14 cellular contexts compared by ENCODE assay signal in the genomic region with DNA sequence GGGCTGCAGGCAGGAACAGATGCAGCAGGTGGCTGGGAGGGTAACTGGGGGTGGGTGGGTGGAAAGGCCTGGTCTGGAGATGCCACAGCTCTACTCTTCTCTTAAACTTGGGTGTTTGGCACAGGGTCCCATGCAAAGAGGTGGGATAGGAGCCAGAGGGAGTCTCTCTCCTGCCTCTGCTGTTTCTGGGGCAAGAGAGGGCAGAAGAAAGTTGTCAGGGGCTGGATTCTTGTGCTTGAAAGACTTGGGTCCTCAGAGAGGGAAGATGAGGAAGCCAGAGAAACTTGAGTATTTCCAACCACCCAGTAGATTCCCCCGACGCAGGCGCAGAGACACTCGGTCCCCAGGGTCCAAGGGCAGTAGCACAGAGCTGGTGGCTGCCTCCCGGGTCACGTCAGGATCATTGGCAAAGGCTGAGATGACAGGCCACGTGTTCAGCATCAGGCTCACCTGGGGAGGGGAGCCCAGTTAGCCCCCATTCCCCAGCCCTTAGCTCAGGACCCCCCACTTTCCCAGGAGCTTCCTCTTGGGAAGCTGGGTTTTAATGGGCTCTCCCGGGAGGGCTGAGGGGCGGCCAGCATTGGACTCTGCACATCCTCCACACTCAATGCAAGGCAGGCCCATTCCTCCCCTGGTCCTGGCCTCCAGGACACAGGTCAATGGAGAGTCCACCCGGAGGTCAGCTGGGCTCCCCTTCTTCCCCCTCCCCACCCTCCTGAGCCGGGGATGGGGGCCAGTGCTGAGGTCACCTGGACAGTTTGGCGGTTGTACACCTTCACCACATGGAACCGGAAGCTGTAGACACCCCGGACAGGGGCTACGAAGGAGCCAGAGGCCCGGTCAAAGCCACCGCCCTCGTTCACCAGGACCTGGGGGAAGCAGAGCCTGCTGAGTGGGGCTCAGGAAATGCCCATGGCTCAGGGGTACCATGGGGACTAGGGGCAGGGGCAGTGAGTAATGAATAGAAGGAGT. TPM values are rescaled to one million over a fixed set of nuclear protein-coding genes. Genes with fewer than 3 reads are reported as not detected.
DNase-seq lines count a peak whose midpoint lies in the region; ATAC-seq, FAIRE-seq and TF ChIP-seq lines count a peak whose summit lies in the region.
"Had no signal": no experiment of that assay in that cellular context is flagged by ENCODE, and none has a peak within 500 bp of the region (broad histone marks: within the 10 kb centered on the region; RNA-seq: fewer than 3 reads in every experiment).

No MANE protein-coding gene starts in this region.

- H3K36me3 ChIP-seq in RWPE2 (ENCODE audit: low read depth) (peaks cover 17% of the 10 kb centered on the region), hepatocyte (replicated peaks; ENCODE audit: insufficient read depth, low read depth) (no peaks in the 10 kb centered on the region), pancreas (no peaks in the 10 kb centered on the region), WERI-Rb-1 (peaks cover 15% of the 10 kb centered on the region)
- peaks cover 14% of the 10 kb centered on the region for H3K36me3 ChIP-seq in effector memory CD4-positive, alpha-beta T cell (ENCODE audit: control insufficient read depth, insufficient read depth, low read length)
- H3K36me3 ChIP-seq: breast epithelium had no signal

- peaks cover 34% of the 10 kb centered on the region for H3K36me3 Mint-ChIP-seq in Calu3 (ENCODE audit: insufficient read depth, unreplicated experiment)

- ATAC-seq in RWPE2 (ENCODE audit: low read depth) (no peak), pancreas (no peak), GM18498 (IDR thresholded peaks at IDR 0.05; ENCODE audit: unreplicated experiment) (no peak)
- ATAC-seq: Panc1 had no signal

- H3K4me1 Mint-ChIP-seq in Calu3 (ENCODE audit: low read depth, unreplicated experiment): peaks cover 44% of the 10 kb centered on the region

- FAIRE-seq in pancreas (lab: Jason Lieb, UNC): no peak

- intact Hi-C loops in Calu3 (cut with micrococcal nuclease; ENCODE audit: unreplicated experiment) (no loop called here), pancreas (cut with DNase I) (no loop called here)

- H3K27ac Mint-ChIP-seq in Calu3 (ENCODE audit: unreplicated experiment): peak overlapping the region; percentile 22

- H3K4me3 ChIP-seq in RWPE2 (ENCODE audit: severe bottlenecking): no peak overlapping the region
- H3K4me3 ChIP-seq in hepatocyte: no peak overlapping the region
- no peak overlapping the region for H3K4me3 ChIP-seq in pancreas
- no peak overlapping the region for H3K4me3 ChIP-seq in effector memory CD4-positive, alpha-beta T cell (ENCODE audit: insufficient read depth, low read depth, low read length, poor library complexity, severe bottlenecking)
- H3K4me3 ChIP-seq in WERI-Rb-1 (ENCODE audit: low read depth, low read length): no peak overlapping the region
- H3K4me3 ChIP-seq: breast epithelium, testis had no signal

- no peaks in the 10 kb centered on the region for H3K9me3 ChIP-seq in RWPE2 (ENCODE audit: severe bottlenecking)
- no peaks in the 10 kb centered on the region for H3K9me3 ChIP-seq in hepatocyte (ENCODE audit: low read depth)
- H3K9me3 ChIP-seq in pancreas: no peaks in the 10 kb centered on the region
- H3K9me3 ChIP-seq in effector memory CD4-positive, alpha-beta T cell (ENCODE audit: control insufficient read depth, low read length): no peaks in the 10 kb centered on the region
- H3K9me3 ChIP-seq in WERI-Rb-1 (ENCODE audit: severe bottlenecking): no peaks in the 10 kb centered on the region
- H3K9me3 ChIP-seq: breast epithelium, testis had no signal

- 84% methylated on average over 16 of the region's 18 CpGs for WGBS in hepatocyte (ENCODE audit: low lambda C conversion rate, missing lambda C conversion rate)
- WGBS in pancreas, 2 donors: 67 to 69% methylated on average over 18 of the region's 18 CpGs

- H3K27me3 ChIP-seq in RWPE2 (ENCODE audit: insufficient read depth, poor library complexity, severe bottlenecking) (no peaks in the 10 kb centered on the region), hepatocyte (no peaks in the 10 kb centered on the region), pancreas (no peaks in the 10 kb centered on the region), WERI-Rb-1 (ENCODE audit: insufficient read depth, low read depth, severe bottlenecking) (no peaks in the 10 kb centered on the region)
- H3K27me3 ChIP-seq in effector memory CD4-positive, alpha-beta T cell (replicated peaks; ENCODE audit: control insufficient read depth, insufficient read depth, low read length, poor library complexity, severe bottlenecking): no peaks in the 10 kb centered on the region
- H3K27me3 ChIP-seq: breast epithelium, testis had no signal

- peaks cover 34% of the 10 kb centered on the region for H3K4me1 ChIP-seq in RWPE2 (ENCODE audit: insufficient read depth, poor library complexity, severe bottlenecking)
- H3K4me1 ChIP-seq in hepatocyte (ENCODE audit: insufficient read depth): peaks cover 40% of the 10 kb centered on the region
- H3K4me1 ChIP-seq in pancreas: peaks cover 11 to 50% (median 48%) of the 10 kb centered on the region in 3 donors
- H3K4me1 ChIP-seq in effector memory CD4-positive, alpha-beta T cell (ENCODE audit: control insufficient read depth, insufficient read depth, low read length, poor library complexity, severe bottlenecking): peaks cover 57% of the 10 kb centered on the region

- DNase-seq in Calu3 (no peak), RWPE2 (ENCODE audit: low spot score) (no peak), hepatocyte (ENCODE audit: low spot score) (no peak), pancreas (peak in 3 of 6 donors; percentile 6 to 67 (median 38)), WERI-Rb-1 (no peak)
- DNase-seq in effector memory CD4-positive, alpha-beta T cell: no peak
- DNase-seq: COR-L47, kidney glomerular epithelial cell, NCI-H1092 treated with DMSO at 0.1 percent for 48 hours, testis had no signal

- H3K9me3 Mint-ChIP-seq in Calu3 (ENCODE audit: low read depth, unreplicated experiment): no peaks in the 10 kb centered on the region

- H3K4me2 ChIP-seq in hepatocyte: peak overlapping the region; percentile 63

- H2AFZ ChIP-seq in hepatocyte: no peak overlapping the region

- H4K20me1 ChIP-seq in hepatocyte (ENCODE audit: insufficient read depth, poor library complexity, severe bottlenecking): peaks cover 17% of the 10 kb centered on the region

- peaks cover 30% of the 10 kb centered on the region for H3K79me2 ChIP-seq in hepatocyte

- H3K9me2 ChIP-seq in hepatocyte (replicated peaks; ENCODE audit: insufficient read depth): no peaks in the 10 kb centered on the region

- no TSS peak for BruUV-seq in Calu3 (replicated peaks; lab: Mats Ljungman, UMichigan)

- CTCF ChIA-PET in Calu3 (lab: Charles Lee): interaction anchor here (0.6 kb wide), 1 partner anchor 27 kb away, joined by 4 read pairs; no protein-coding TSS in a partner anchor

- H3K4me3 Mint-ChIP-seq in Calu3 (ENCODE audit: low read depth, unreplicated experiment): no peak overlapping the region

- TF ChIP-seq CTCF in Calu3 (IDR thresholded peaks at IDR 0.05; ENCODE audit: unreplicated experiment) (no peak), RWPE2 (IDR thresholded peaks at IDR 0.05; ENCODE audit: poor library complexity, severe bottlenecking) (no peak), hepatocyte (IDR thresholded peaks at IDR 0.05; ENCODE audit: poor library complexity) (no peak), pancreas (IDR thresholded peaks at IDR 0.05) (no peak), WERI-Rb-1 (IDR thresholded peaks at IDR 0.05; ENCODE audit: low read depth, low read length) (no peak)

- peak overlapping the region; percentile 72 for H3K27ac ChIP-seq in RWPE2 (ENCODE audit: poor library complexity, severe bottlenecking)
- H3K27ac ChIP-seq in hepatocyte: peak overlapping the region; percentile 98
- peak overlapping the region in 3 of 4 donors; percentile 59 to 71 (median 61) for H3K27ac ChIP-seq in pancreas
- H3K27ac ChIP-seq in effector memory CD4-positive, alpha-beta T cell (ENCODE audit: insufficient read depth, low read length, poor library complexity, severe bottlenecking): no peak overlapping the region
- H3K27ac ChIP-seq in WERI-Rb-1: no peak overlapping the region; the same call in 1 of the 2 replicates

- H3K27me3 Mint-ChIP-seq in Calu3 (ENCODE audit: unreplicated experiment): no peaks in the 10 kb centered on the region

RNA-seq across cellular contexts. Expression of a gene that starts 1.6 kb away (rescaled TPM):
- total RNA-seq in Calu3 (2022) (0.99 and 1.7 TPM in 2 replicates), hepatocyte (2.2 and 2.8 TPM in 2 replicates), pancreas (1 to 10 TPM in 1 of 6 donors, under 1 TPM in 5; 0.47 to 5.6 (median 0.75) TPM)
- polyA plus RNA-seq in hepatocyte (0.99 and 2.4 TPM in 2 replicates), pancreas (1 to 10 TPM in 1 of 2 donors, under 1 TPM in 1; 0.91 to 1.4 TPM)
- polyA plus RNA-seq: neural cell had no signal

RNA-seq across cellular contexts. Expression of a gene that starts 1.9 kb away (rescaled TPM):
- 47.6 and 54.6 TPM in 2 replicates for total RNA-seq in Calu3 (2022)
- total RNA-seq in hepatocyte: 67.1 and 90.5 TPM in 2 replicates
- 36.4 and 39.6 TPM in 2 replicates for polyA plus RNA-seq in hepatocyte
- total RNA-seq in pancreas: 10 to 100 TPM; 25.4 to 42.9 (median 27.9) TPM
- 10 to 100 TPM; 21.8 to 26.9 TPM for polyA plus RNA-seq in pancreas

RNA-seq across cellular contexts. Expression of a gene that starts 14.8 kb away (rescaled TPM):
- 43.7 and 59.0 TPM in 2 replicates for total RNA-seq in Calu3 (2022)
- total RNA-seq in hepatocyte: 24.4 and 34.1 TPM in 2 replicates
- polyA plus RNA-seq in hepatocyte: 99.7 and 102 TPM in 2 replicates
- total RNA-seq in pancreas: 10 to 100 TPM; 22.0 to 33.8 (median 28.9) TPM
- 100 to 1,000 TPM in 1 of 2 donors, 10 to 100 TPM in 1; 86.1 to 124 TPM for polyA plus RNA-seq in pancreas

RNA-seq across cellular contexts. Expression of a gene that starts 29.0 kb away (rescaled TPM):
- total RNA-seq in Calu3 (2022): 7.5 and 8.4 TPM in 2 replicates
- 41.7 and 56.5 TPM in 2 replicates for total RNA-seq in hepatocyte
- 34.4 and 34.5 TPM in 2 replicates for polyA plus RNA-seq in hepatocyte
- total RNA-seq in pancreas: 1 to 10 TPM; 2.1 to 9.0 (median 4.3) TPM
- polyA plus RNA-seq in pancreas: 1 to 10 TPM; 2.7 to 5.6 TPM

RNA-seq across cellular contexts. Expression of a gene that starts 59.8 kb away (rescaled TPM):
- total RNA-seq in Calu3 (2022): 10.7 and 12.8 TPM in 2 replicates
- 37.8 and 45.0 TPM in 2 replicates for total RNA-seq in hepatocyte
- 68.8 and 84.5 TPM in 2 replicates for polyA plus RNA-seq in hepatocyte
- 10 to 100 TPM in 3 of 6 donors, 1 to 10 TPM in 3; 3.3 to 27.5 (median 10.5) TPM for total RNA-seq in pancreas
- polyA plus RNA-seq in pancreas: 10 to 100 TPM; 77.0 to 97.9 TPM

Comparison
In these comparisons a context has a peak if more than half of its experiments do, and no peak if none do; other contexts are left out.
1. H3K27ac ChIP-seq: peak in RWPE2 (single experiment), hepatocyte (single experiment) and pancreas (3 of 4); none in effector memory CD4-positive, alpha-beta T cell (single experiment) and WERI-Rb-1 (single experiment).